ENCODE assay signal across 8 cellular contexts in genomic region chr2:69305712-69306611, GRCh38.
DNase-seq lines count a peak whose midpoint lies in the region; ATAC-seq and TF ChIP-seq lines count a peak whose summit lies in the region.

No MANE protein-coding gene starts in this region.

- TF ChIP-seq POLR2A in gastroesophageal sphincter (IDR thresholded peaks at IDR 0.05) (no peak), prostate gland (IDR thresholded peaks at IDR 0.05) (no peak)

- ATAC-seq in RWPE2 (ENCODE audit: low read depth) (no peak), gastroesophageal sphincter (no peak), esophagus mucosa (no peak), HG03039 (IDR thresholded peaks at IDR 0.05; ENCODE audit: unreplicated experiment) (no peak), HG02588 (IDR thresholded peaks at IDR 0.05; ENCODE audit: unreplicated experiment) (no peak)

- no peaks in the 10 kb centered on the region for H3K9me3 ChIP-seq in RWPE2 (ENCODE audit: severe bottlenecking)
- peaks cover 0 to 7% (median 0%) of the 10 kb centered on the region in 3 donors for H3K9me3 ChIP-seq in gastroesophageal sphincter
- no peaks in the 10 kb centered on the region for H3K9me3 ChIP-seq in prostate gland

- no peaks in the 10 kb centered on the region for H3K4me1 ChIP-seq in RWPE2 (ENCODE audit: insufficient read depth, poor library complexity, severe bottlenecking)
- peaks cover 3 to 56% (median 39%) of the 10 kb centered on the region in 3 donors for H3K4me1 ChIP-seq in gastroesophageal sphincter
- peaks cover 21% of the 10 kb centered on the region for H3K4me1 ChIP-seq in prostate gland (replicated peaks)

- TF ChIP-seq CTCF in RWPE2 (IDR thresholded peaks at IDR 0.05; ENCODE audit: poor library complexity, severe bottlenecking), result no peak
- TF ChIP-seq CTCF in gastroesophageal sphincter (IDR thresholded peaks at IDR 0.05), result no peak
- TF ChIP-seq CTCF in prostate gland (IDR thresholded peaks at IDR 0.05), result no peak

- 0 to 39% methylated on average over 2 to 8 of the region's 32 CpGs for WGBS in gastroesophageal sphincter (ENCODE audit: low coverage in 1 of 2), 2 donors
- WGBS in prostate gland, result 20% methylated on average over 31 of the region's 32 CpGs

- intact Hi-C loops in prostate gland (cut with DNase I), result loop anchor here (5.0 to 10.0 kb wide), 3 partner anchors 64 to 361 kb away; no protein-coding TSS in a partner anchor

- H3K4me3 ChIP-seq in RWPE2 (ENCODE audit: severe bottlenecking) (peak overlapping the region; percentile 34), gastroesophageal sphincter (peak overlapping the region; percentile 43 to 76), prostate gland (peak overlapping the region; percentile 42 to 46)

- H3K36me3 ChIP-seq in RWPE2 (ENCODE audit: low read depth) (no peaks in the 10 kb centered on the region), gastroesophageal sphincter (no peaks in the 10 kb centered on the region), prostate gland (no peaks in the 10 kb centered on the region)

- DNase-seq in EH (ENCODE audit: low read depth) (peak; percentile 28), RWPE2 (ENCODE audit: low spot score) (no peak), prostate gland (ENCODE audit: low spot score) (no peak), HuH-7.5 (ENCODE audit: low spot score) (no peak)

- H3K27me3 ChIP-seq in RWPE2 (ENCODE audit: insufficient read depth, poor library complexity, severe bottlenecking), result no peaks in the 10 kb centered on the region
- no peaks in the 10 kb centered on the region for H3K27me3 ChIP-seq in gastroesophageal sphincter
- no peaks in the 10 kb centered on the region for H3K27me3 ChIP-seq in prostate gland (replicated peaks; ENCODE audit: insufficient read depth)

- H3K27ac ChIP-seq in RWPE2 (ENCODE audit: poor library complexity, severe bottlenecking) (no peak overlapping the region), gastroesophageal sphincter (peak overlapping the region; percentile 54 to 94 (median 90)), prostate gland (peak overlapping the region; percentile 58 to 70)

- no peak for TF ChIP-seq EP300 in gastroesophageal sphincter (IDR thresholded peaks at IDR 0.05)
